2 cellular contexts compared by ENCODE assay signal in the genomic region with DNA sequence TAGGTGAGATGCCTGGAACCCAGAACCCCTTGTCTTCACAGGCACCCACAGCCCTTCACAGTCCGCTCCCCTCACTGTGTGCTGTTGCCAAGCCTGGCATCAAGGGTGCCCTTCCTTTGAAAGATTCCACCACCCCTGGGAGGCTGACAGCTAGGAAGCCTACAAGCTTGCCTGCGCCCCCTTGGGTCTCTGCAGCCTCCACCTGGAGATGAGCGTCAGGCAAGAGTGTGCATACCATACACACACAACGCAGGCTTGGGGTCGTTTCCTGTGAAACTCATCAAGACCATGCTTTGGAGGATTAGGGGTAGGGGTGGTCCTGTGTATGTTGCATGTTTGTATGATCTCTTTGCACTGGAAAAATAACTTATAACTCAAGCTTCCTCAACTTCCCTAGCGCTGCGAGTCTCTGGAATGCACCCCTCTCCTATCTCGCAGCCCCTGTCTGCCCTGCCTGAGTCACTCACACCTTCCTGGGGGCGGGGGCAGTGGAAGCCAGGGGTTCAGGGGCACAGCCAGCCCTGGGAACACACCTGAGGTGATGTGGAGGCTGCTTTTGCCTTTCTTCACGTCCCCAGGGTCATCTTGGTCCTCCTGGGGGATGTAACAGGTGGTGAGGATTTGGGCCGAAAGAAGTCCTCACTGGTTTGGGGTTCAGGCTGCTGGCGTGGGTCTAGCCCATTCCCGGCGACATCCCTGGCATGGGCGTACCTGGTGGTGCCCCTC.
A peak's percentile ranks its signal among the peaks of the same experiment; 100 is the strongest.
TF ChIP-seq lines count a peak whose summit lies in the region.

No MANE protein-coding gene starts in this region.

TF ChIP-seq in HEK293, 187 proteins besides CTCF, POLR2A, EP300 and RAD21 (continued from another document):
- TF ChIP-seq, protein P1, sequence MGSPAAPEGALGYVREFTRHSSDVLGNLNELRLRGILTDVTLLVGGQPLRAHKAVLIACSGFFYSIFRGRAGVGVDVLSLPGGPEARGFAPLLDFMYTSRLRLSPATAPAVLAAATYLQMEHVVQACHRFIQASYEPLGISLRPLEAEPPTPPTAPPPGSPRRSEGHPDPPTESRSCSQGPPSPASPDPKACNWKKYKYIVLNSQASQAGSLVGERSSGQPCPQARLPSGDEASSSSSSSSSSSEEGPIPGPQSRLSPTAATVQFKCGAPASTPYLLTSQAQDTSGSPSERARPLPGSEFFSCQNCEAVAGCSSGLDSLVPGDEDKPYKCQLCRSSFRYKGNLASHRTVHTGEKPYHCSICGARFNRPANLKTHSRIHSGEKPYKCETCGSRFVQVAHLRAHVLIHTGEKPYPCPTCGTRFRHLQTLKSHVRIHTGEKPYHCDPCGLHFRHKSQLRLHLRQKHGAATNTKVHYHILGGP (tag by site-specific recombination; IDR thresholded peaks at IDR 0.05), result no peak
- TF ChIP-seq SCRT2 (tag by site-specific recombination; IDR thresholded peaks at IDR 0.05) (peak; percentile 51; the same call in 1 of the 2 replicates), ZNF776 (tag by site-specific recombination; IDR thresholded peaks at IDR 0.05; ENCODE audit: borderline replicate concordance) (no peak), ZNF785 (tag by site-specific recombination; IDR thresholded peaks at IDR 0.05) (no peak), KLF7 (tag by site-specific recombination; IDR thresholded peaks at IDR 0.05; ENCODE audit: borderline replicate concordance) (no peak)

TF ChIP-seq in HepG2, 621 proteins besides CTCF, POLR2A, EP300 and RAD21 (continued from another document):
- TF ChIP-seq, protein P2, sequence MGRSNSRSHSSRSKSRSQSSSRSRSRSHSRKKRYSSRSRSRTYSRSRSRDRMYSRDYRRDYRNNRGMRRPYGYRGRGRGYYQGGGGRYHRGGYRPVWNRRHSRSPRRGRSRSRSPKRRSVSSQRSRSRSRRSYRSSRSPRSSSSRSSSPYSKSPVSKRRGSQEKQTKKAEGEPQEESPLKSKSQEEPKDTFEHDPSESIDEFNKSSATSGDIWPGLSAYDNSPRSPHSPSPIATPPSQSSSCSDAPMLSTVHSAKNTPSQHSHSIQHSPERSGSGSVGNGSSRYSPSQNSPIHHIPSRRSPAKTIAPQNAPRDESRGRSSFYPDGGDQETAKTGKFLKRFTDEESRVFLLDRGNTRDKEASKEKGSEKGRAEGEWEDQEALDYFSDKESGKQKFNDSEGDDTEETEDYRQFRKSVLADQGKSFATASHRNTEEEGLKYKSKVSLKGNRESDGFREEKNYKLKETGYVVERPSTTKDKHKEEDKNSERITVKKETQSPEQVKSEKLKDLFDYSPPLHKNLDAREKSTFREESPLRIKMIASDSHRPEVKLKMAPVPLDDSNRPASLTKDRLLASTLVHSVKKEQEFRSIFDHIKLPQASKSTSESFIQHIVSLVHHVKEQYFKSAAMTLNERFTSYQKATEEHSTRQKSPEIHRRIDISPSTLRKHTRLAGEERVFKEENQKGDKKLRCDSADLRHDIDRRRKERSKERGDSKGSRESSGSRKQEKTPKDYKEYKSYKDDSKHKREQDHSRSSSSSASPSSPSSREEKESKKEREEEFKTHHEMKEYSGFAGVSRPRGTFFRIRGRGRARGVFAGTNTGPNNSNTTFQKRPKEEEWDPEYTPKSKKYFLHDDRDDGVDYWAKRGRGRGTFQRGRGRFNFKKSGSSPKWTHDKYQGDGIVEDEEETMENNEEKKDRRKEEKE (IDR thresholded peaks at IDR 0.05), result no peak
- TF ChIP-seq RBM39 (IDR thresholded peaks at IDR 0.05; ENCODE audit: low read depth, low read length, poor library complexity, severe bottlenecking) (peak; percentile 14), SSRP1 (CRISPR knock-in tag; IDR thresholded peaks at IDR 0.05) (no peak), ZBTB1 (CRISPR knock-in tag; IDR thresholded peaks at IDR 0.05; ENCODE audit: borderline replicate concordance) (no peak)
